ENCODE assay signal across 8 cellular contexts in the genomic region with DNA sequence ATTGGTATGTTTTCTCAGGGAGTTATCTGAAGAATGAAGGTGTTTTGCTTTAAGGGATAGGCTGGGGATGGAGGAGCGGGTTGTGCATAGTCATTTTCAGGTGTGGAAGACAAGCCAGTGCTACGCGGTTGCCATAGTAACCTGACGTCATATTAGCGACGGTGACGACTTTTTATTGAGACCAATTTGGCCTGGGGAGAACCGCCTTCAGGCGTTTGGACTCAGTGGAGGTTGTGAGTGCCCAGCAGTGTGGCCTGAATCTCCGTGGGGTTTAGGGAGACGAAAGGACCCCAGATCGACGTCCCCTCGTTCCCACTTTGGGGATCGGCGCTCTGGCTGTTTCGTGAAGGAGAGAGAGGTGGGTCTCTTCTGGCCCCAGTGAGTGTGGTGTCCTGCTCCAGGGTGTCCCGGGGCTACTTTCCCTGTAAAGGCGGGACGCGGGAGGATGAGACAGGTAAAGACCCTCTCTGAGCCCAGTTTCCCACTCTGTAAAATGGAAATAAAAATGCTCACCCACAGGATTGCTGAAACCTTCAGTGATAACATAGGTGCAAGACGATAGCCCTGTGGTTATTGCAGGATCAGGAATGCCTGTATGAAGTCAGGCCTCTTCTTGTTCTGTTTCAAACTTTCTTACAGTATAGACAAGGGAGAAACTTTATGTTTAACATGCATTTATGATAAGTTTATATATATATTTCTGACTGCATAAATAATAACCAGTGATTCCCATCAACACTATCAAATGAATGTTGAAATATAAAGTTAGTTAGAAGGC. TPM values are rescaled to one million over a fixed set of nuclear protein-coding genes. Genes with fewer than 3 reads are reported as not detected.
DNase-seq lines count a peak whose midpoint lies in the region; ATAC-seq and TF ChIP-seq lines count a peak whose summit lies in the region.

No MANE protein-coding gene starts in this region.

- peaks cover 2% of the 10 kb centered on the region for H3K4me1 Mint-ChIP-seq in endodermal cell
- H3K4me1 Mint-ChIP-seq in mesothelial cell of epicardium = peaks cover 5% of the 10 kb centered on the region

- no peak for TF ChIP-seq CTCF in endodermal cell (conservative IDR thresholded peaks at IDR 0.05)
- no peak for TF ChIP-seq CTCF in mesothelial cell of epicardium (IDR thresholded peaks at IDR 0.05; ENCODE audit: unreplicated experiment)

- peak overlapping the region; percentile 91 for H3K4me3 ChIP-seq in endodermal cell (ENCODE audit: low read length)

- H3K27me3 Mint-ChIP-seq in endodermal cell (ENCODE audit: insufficient read depth) (no peaks in the 10 kb centered on the region), mesothelial cell of epicardium (ENCODE audit: low read depth) (no peaks in the 10 kb centered on the region)

- H3K9me3 Mint-ChIP-seq in endodermal cell (peaks cover 47% of the 10 kb centered on the region), mesothelial cell of epicardium (peaks cover 19% of the 10 kb centered on the region)

- 0% methylated on average over 22 of the region's 22 CpGs; no CpG with 5 or more reads in 1 of the 2 experiments for WGBS in endodermal cell (ENCODE audit: insufficient coverage in 1 of 2, insufficient read length in 1 of 2), 2 experiments

- DNase-seq in CMK (ENCODE audit: low read depth) (peak; percentile 39), HK-2 (ENCODE audit: unreplicated experiment) (peak; percentile 80), NCI-H82 treated with DMSO at 0.1 percent for 48 hours (lab: John Stamatoyannopoulos, UW; ENCODE audit: unreplicated experiment) (peak; percentile 39), endodermal cell (peak; percentile 92), mesothelial cell of epicardium (ENCODE audit: low spot score in 2 of 2, unreplicated experiment in 2 of 2) (peak; percentile 47 to 85)
- DNase-seq in activated CD8-positive, alpha-beta memory T cell treated with anti-CD3 and anti-CD28 coated beads for 24 hours = peak; percentile 88
- DNase-seq in stimulated activated CD8-positive, alpha-beta memory T cell treated with anti-CD3 and anti-CD28 coated beads, Interleukin-15, amount 100 ng/mL, for 24 hours (ENCODE audit: low read depth) = peak; percentile 47

- H3K4me3 Mint-ChIP-seq in endodermal cell (peak overlapping the region; percentile 93), mesothelial cell of epicardium (peak overlapping the region; percentile 99)

- H3K36me3 Mint-ChIP-seq in endodermal cell (ENCODE audit: low read depth) (peaks cover 9% of the 10 kb centered on the region), mesothelial cell of epicardium (peaks cover 8% of the 10 kb centered on the region)

- no peaks in the 10 kb centered on the region for H3K27me3 ChIP-seq in endodermal cell (ENCODE audit: control insufficient read depth, insufficient read depth, low read length, poor library complexity, severe bottlenecking)

- peak overlapping the region; percentile 53 for H3K27ac ChIP-seq in endodermal cell (ENCODE audit: low read depth, low read length)

- peak overlapping the region; percentile 92 for H3K9ac ChIP-seq in endodermal cell (ENCODE audit: extremely low read depth, low read length, poor library complexity, severe bottlenecking)

- peak; percentile 98 for ATAC-seq in GM19455 (IDR thresholded peaks at IDR 0.05; ENCODE audit: unreplicated experiment)

- H3K36me3 ChIP-seq in endodermal cell (ENCODE audit: control insufficient read depth, insufficient read depth, low read length) = no peaks in the 10 kb centered on the region

- peak overlapping the region; percentile 100 for H3K27ac Mint-ChIP-seq in endodermal cell
- H3K27ac Mint-ChIP-seq in mesothelial cell of epicardium = peak overlapping the region; percentile 100

- H3K4me1 ChIP-seq in endodermal cell (ENCODE audit: control insufficient read depth, insufficient read depth, low read length) = no peaks in the 10 kb centered on the region

- no peaks in the 10 kb centered on the region for H3K9me3 ChIP-seq in endodermal cell (ENCODE audit: control insufficient read depth, low read length)

RNA-seq across cellular contexts. Expression of gene GPRASP3, which starts 48.6 kb away (rescaled TPM):
- total RNA-seq in endodermal cell (10 to 100 TPM in 1 of 2 donors, 1 to 10 TPM in 1; 7.4 to 16.4 TPM), mesothelial cell of epicardium (8.4 to 10.0 TPM (median 8.5 TPM) in 3 replicates)
- 12.7 TPM for polyA plus RNA-seq in endodermal cell (2013, experiment 1 of 2)
- 9.7 TPM for polyA plus RNA-seq in endodermal cell (2013, experiment 2 of 2)

RNA-seq across cellular contexts. Expression of gene GPRASP2, which starts 56.9 kb away (rescaled TPM):
- total RNA-seq in endodermal cell (10 to 100 TPM; 12.9 to 20.8 TPM), mesothelial cell of epicardium (22.5 to 25.7 TPM (median 23.5 TPM) in 3 replicates)
- 19.1 TPM for polyA plus RNA-seq in endodermal cell (2013, experiment 1 of 2)
- polyA plus RNA-seq in endodermal cell (2013, experiment 2 of 2) = 16.2 TPM

Comparison
In these comparisons a context has a peak if more than half of its experiments do, and no peak if none do; other contexts are left out.
1. Peak in every context shown above with its lines: DNase-seq, ATAC-seq, H3K4me3 ChIP-seq and H3K27ac ChIP-seq.
2. DNase-seq: peak in every context shown above with its lines; median percentile 92 in endodermal cell; 88 in activated CD8-positive, alpha-beta memory T cell treated with anti-CD3 and anti-CD28 coated beads for 24 hours; 80 in HK-2; 66 in mesothelial cell of epicardium; 47 in stimulated activated CD8-positive, alpha-beta memory T cell treated with anti-CD3 and anti-CD28 coated beads, Interleukin-15, amount 100 ng/mL, for 24 hours; 39 in CMK; 39 in NCI-H82 treated with DMSO at 0.1 percent for 48 hours.